ENCODE assay signal across 15 cellular contexts in the genomic region with DNA sequence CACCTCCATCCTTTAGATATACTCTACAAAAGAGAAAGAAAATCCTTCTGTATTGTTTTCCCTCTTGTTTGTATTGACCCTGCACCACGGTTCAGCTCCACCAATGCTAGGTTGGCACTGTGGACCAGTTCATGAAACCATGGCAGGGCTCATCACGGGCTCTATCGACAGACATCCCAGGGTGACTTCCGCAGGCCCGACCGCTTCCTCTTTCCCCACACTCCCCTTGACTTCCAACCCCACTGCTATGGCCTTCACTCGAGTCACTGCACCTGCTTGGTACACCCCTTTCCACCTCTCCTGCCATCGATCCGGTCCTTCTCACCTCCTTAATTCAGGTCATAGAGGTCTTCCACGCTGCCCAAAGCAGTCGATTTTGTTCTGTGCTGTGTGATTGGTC. TPM values are rescaled to one million over a fixed set of nuclear protein-coding genes. Genes with fewer than 3 reads are reported as not detected.
DNase-seq lines count a peak whose midpoint lies in the region; ATAC-seq and TF ChIP-seq lines count a peak whose summit lies in the region.
"Had no signal": no experiment of that assay in that cellular context is flagged by ENCODE, and none has a peak within 500 bp of the region (broad histone marks: within the 10 kb centered on the region; RNA-seq: fewer than 3 reads in every experiment).

No MANE protein-coding gene starts in this region.

- no peak for ATAC-seq in activated CD8-positive, alpha-beta T cell treated with anti-CD3 and anti-CD28 coated beads for 36 hours
- ATAC-seq in mucosa of descending colon = peak; percentile 27
- ATAC-seq: foreskin keratinocyte, K562 had no signal

- H3K4me1 ChIP-seq in ACC112 (ENCODE audit: control insufficient read depth, insufficient read depth, low read length, unreplicated experiment) (peaks cover 28% of the 10 kb centered on the region), MM.1S (ENCODE audit: low read length) (peaks cover 31% of the 10 kb centered on the region), mucosa of descending colon (ENCODE audit: low read depth) (peaks cover 1% of the 10 kb centered on the region), Caco-2 (peaks cover 13% of the 10 kb centered on the region)
- peaks cover 11% of the 10 kb centered on the region for H3K4me1 ChIP-seq in effector memory CD4-positive, alpha-beta T cell (ENCODE audit: control insufficient read depth, insufficient read depth, low read length, poor library complexity, severe bottlenecking)

- H3K9me3 Mint-ChIP-seq in activated CD8-positive, alpha-beta T cell treated with anti-CD3 and anti-CD28 coated beads for 36 hours = no peaks in the 10 kb centered on the region
- H3K9me3 Mint-ChIP-seq in Caco-2 (ENCODE audit: unreplicated experiment) = no peaks in the 10 kb centered on the region

- DNase-seq in MM.1S (no peak), mucosa of descending colon (no peak), Caco-2 (no peak), NCI-H446 treated with DMSO at 0.1 percent for 48 hours (lab: John Stamatoyannopoulos, UW) (no peak), RWPE1 (ENCODE audit: low spot score) (no peak)
- DNase-seq in activated CD8-positive, alpha-beta T cell treated with anti-CD3 and anti-CD28 coated beads for 36 hours = no peak
- no peak for DNase-seq in effector memory CD4-positive, alpha-beta T cell
- DNase-seq: activated T-cell treated with anti-CD3 and anti-CD28 coated beads for 4 hours, DMS53, foreskin keratinocyte, NCI-H1694 treated with DMSO at 0.1 percent for 48 hours, NCI-H526 treated with DMSO at 0.1 percent for 48 hours, Right ventricle myocardium superior had no signal

- peak overlapping the region; percentile 33; the same call in 1 of the 2 replicates for H3K4me2 ChIP-seq in MM.1S (ENCODE audit: low read depth, low read length)

- no peak for TF ChIP-seq CTCF in MM.1S (IDR thresholded peaks at IDR 0.05; ENCODE audit: low read length)
- no peak for TF ChIP-seq CTCF in activated CD8-positive, alpha-beta T cell treated with anti-CD3 and anti-CD28 coated beads for 36 hours (IDR thresholded peaks at IDR 0.05)
- TF ChIP-seq CTCF in mucosa of descending colon (IDR thresholded peaks at IDR 0.05) = no peak
- TF ChIP-seq CTCF in Caco-2 (IDR thresholded peaks at IDR 0.05; ENCODE audit: insufficient read depth in 1 of 2, low read depth in 1 of 2, low read length in 1 of 2, severe bottlenecking in 1 of 2, unreplicated experiment in 1 of 2) = no peak
- TF ChIP-seq CTCF in RWPE1 (conservative IDR thresholded peaks at IDR 0.05; ENCODE audit: low read depth) = no peak

- BruUV-seq in Caco-2 (replicated peaks; lab: Mats Ljungman, UMichigan) = no TSS peak

- H3K9me2 ChIP-seq in MM.1S (replicated peaks; ENCODE audit: insufficient read depth, low read length) = no peaks in the 10 kb centered on the region

- H3F3A ChIP-seq in MM.1S (ENCODE audit: insufficient read depth, low read length) = peaks cover 14% of the 10 kb centered on the region

- intact Hi-C loops in activated CD8-positive, alpha-beta T cell treated with anti-CD3 and anti-CD28 coated beads for 36 hours (cut with micrococcal nuclease) = no loop called here
- intact Hi-C loops in mucosa of descending colon (cut with DNase I, micrococcal nuclease) (no loop called here), Caco-2 (cut with micrococcal nuclease; ENCODE audit: unreplicated experiment) (no loop called here)

- no peaks in the 10 kb centered on the region for H3K27me3 Mint-ChIP-seq in activated CD8-positive, alpha-beta T cell treated with anti-CD3 and anti-CD28 coated beads for 36 hours
- no peaks in the 10 kb centered on the region for H3K27me3 Mint-ChIP-seq in Caco-2 (ENCODE audit: insufficient read depth, unreplicated experiment)

- H3K4me1 Mint-ChIP-seq in activated CD8-positive, alpha-beta T cell treated with anti-CD3 and anti-CD28 coated beads for 36 hours (ENCODE audit: low read depth) = peaks cover 40% of the 10 kb centered on the region
- H3K4me1 Mint-ChIP-seq in Caco-2 (ENCODE audit: low read depth, unreplicated experiment) = no peaks in the 10 kb centered on the region

- POLR2A ChIA-PET in activated CD8-positive, alpha-beta T cell treated with anti-CD3 and anti-CD28 coated beads for 36 hours (lab: Charles Lee) = interaction anchor here (0.6 kb wide), 1 partner anchor 61 kb away, joined by 3 read pairs; the partner anchor contains the start of gene ZBTB1
- POLR2A ChIA-PET in Caco-2 (lab: Charles Lee) (no interaction called here), RWPE1 (lab: Yijun Ruan, JAX; ENCODE audit: low non-redundant PET) (no interaction called here)

- no peak overlapping the region for H3K9ac ChIP-seq in MM.1S (ENCODE audit: low read length)

- no peak overlapping the region for H3K4me3 Mint-ChIP-seq in activated CD8-positive, alpha-beta T cell treated with anti-CD3 and anti-CD28 coated beads for 36 hours
- no peak overlapping the region for H3K4me3 Mint-ChIP-seq in Caco-2 (ENCODE audit: unreplicated experiment)

- H3K4me3 ChIP-seq in ACC112 (ENCODE audit: low read depth, low read length) = no peak overlapping the region
- no peak overlapping the region for H3K4me3 ChIP-seq in MM.1S (ENCODE audit: low read length)
- H3K4me3 ChIP-seq in mucosa of descending colon = no peak overlapping the region
- no peak overlapping the region for H3K4me3 ChIP-seq in Caco-2 (ENCODE audit: low read depth, low read length)
- H3K4me3 ChIP-seq in effector memory CD4-positive, alpha-beta T cell (ENCODE audit: insufficient read depth, low read depth, low read length, poor library complexity, severe bottlenecking) = no peak overlapping the region
- H3K4me3 ChIP-seq: K562 had no signal

- peaks cover 61% of the 10 kb centered on the region for H3K36me3 Mint-ChIP-seq in activated CD8-positive, alpha-beta T cell treated with anti-CD3 and anti-CD28 coated beads for 36 hours (ENCODE audit: low read depth)
- H3K36me3 Mint-ChIP-seq in Caco-2 (ENCODE audit: insufficient read depth, unreplicated experiment) = peaks cover 85% of the 10 kb centered on the region

- no peaks in the 10 kb centered on the region for H4K20me1 ChIP-seq in MM.1S (ENCODE audit: insufficient read depth, low read length)

- H2AFZ ChIP-seq in ACC112 (ENCODE audit: low read length, unreplicated experiment) (no peak overlapping the region), MM.1S (ENCODE audit: low read length) (no peak overlapping the region)

- no peaks in the 10 kb centered on the region for H3K9me3 ChIP-seq in MM.1S (replicated peaks; ENCODE audit: insufficient read depth, low read length)
- no peaks in the 10 kb centered on the region for H3K9me3 ChIP-seq in mucosa of descending colon
- no peaks in the 10 kb centered on the region for H3K9me3 ChIP-seq in Caco-2
- H3K9me3 ChIP-seq in effector memory CD4-positive, alpha-beta T cell (ENCODE audit: control insufficient read depth, low read length) = no peaks in the 10 kb centered on the region

- H3K36me3 ChIP-seq in ACC112 (ENCODE audit: insufficient read depth, low read length) (peaks cover 26% of the 10 kb centered on the region), MM.1S (replicated peaks; ENCODE audit: insufficient read depth, low read length) (no peaks in the 10 kb centered on the region), mucosa of descending colon (ENCODE audit: low read depth) (no peaks in the 10 kb centered on the region), Caco-2 (ENCODE audit: control insufficient read depth, insufficient read depth, low read length) (no peaks in the 10 kb centered on the region; the same call in 1 of the 2 replicates)
- H3K36me3 ChIP-seq in effector memory CD4-positive, alpha-beta T cell (ENCODE audit: control insufficient read depth, insufficient read depth, low read length) = peaks cover 5% of the 10 kb centered on the region

- CTCF ChIA-PET in activated CD8-positive, alpha-beta T cell treated with anti-CD3 and anti-CD28 coated beads for 36 hours (lab: Charles Lee) = interaction anchor here (1.1 to 5.6 kb wide), 2 partner anchors 14 to 35 kb away, joined by 6 to 36 read pairs; no protein-coding TSS in a partner anchor
- CTCF ChIA-PET in Caco-2 (lab: Charles Lee) = no interaction called here
- CTCF ChIA-PET in RWPE1 (lab: Yijun Ruan, JAX) = interaction anchor here (2.0 kb wide), 1 partner anchor 15 kb away, joined by 6 read pairs; no protein-coding TSS in a partner anchor

- no peaks in the 10 kb centered on the region for H3K27me3 ChIP-seq in ACC112 (ENCODE audit: insufficient read depth, low read length)
- no peaks in the 10 kb centered on the region for H3K27me3 ChIP-seq in MM.1S (replicated peaks; ENCODE audit: insufficient read depth, low read length)
- H3K27me3 ChIP-seq in Caco-2 (replicated peaks; ENCODE audit: control insufficient read depth, insufficient read depth, low read length) = no peaks in the 10 kb centered on the region
- H3K27me3 ChIP-seq in effector memory CD4-positive, alpha-beta T cell (replicated peaks; ENCODE audit: control insufficient read depth, insufficient read depth, low read length, poor library complexity, severe bottlenecking) = no peaks in the 10 kb centered on the region
- H3K27me3 ChIP-seq: foreskin keratinocyte had no signal

- 0 out of 2 replicates have a peak overlapping the region, but pooled peaks have one; percentile 94 for H3K27ac ChIP-seq in ACC112 (ENCODE audit: low read depth, low read length)
- peak overlapping the region; percentile 81; the same call in 1 of the 2 replicates for H3K27ac ChIP-seq in MM.1S (ENCODE audit: low read length)
- no peak overlapping the region for H3K27ac ChIP-seq in effector memory CD4-positive, alpha-beta T cell (ENCODE audit: insufficient read depth, low read length, poor library complexity, severe bottlenecking)
- H3K27ac ChIP-seq in RWPE1 = no peak overlapping the region
- H3K27ac ChIP-seq: foreskin keratinocyte had no signal

- peak overlapping the region; percentile 94 for H3K27ac Mint-ChIP-seq in activated CD8-positive, alpha-beta T cell treated with anti-CD3 and anti-CD28 coated beads for 36 hours
- H3K27ac Mint-ChIP-seq in Caco-2 (ENCODE audit: unreplicated experiment) = no peak overlapping the region

- H3K79me2 ChIP-seq in ACC112 (ENCODE audit: control insufficient read depth, insufficient read depth, low read length, unreplicated experiment) (no peaks in the 10 kb centered on the region), MM.1S (ENCODE audit: low read length) (no peaks in the 10 kb centered on the region)

RNA-seq across cellular contexts. Expression of gene AKAP5, which starts 21.2 kb away (rescaled TPM):
- 1 to 10 TPM; 1.3 to 1.6 TPM for total RNA-seq in activated CD8-positive, alpha-beta T cell treated with anti-CD3 and anti-CD28 coated beads for 36 hours
- total RNA-seq in mucosa of descending colon = 1 to 10 TPM; 3.9 to 8.0 (median 7.4) TPM
- 15.0 and 15.9 TPM in 2 replicates for total RNA-seq in Caco-2 (2022)

RNA-seq across cellular contexts. Expression of gene MTHFD1, which starts 56.0 kb away (rescaled TPM):
- 100 to 1,000 TPM; 237 to 241 TPM for total RNA-seq in activated CD8-positive, alpha-beta T cell treated with anti-CD3 and anti-CD28 coated beads for 36 hours
- 10 to 100 TPM; 35.9 to 73.3 (median 37.3) TPM for total RNA-seq in mucosa of descending colon
- 180 and 203 TPM in 2 replicates for total RNA-seq in Caco-2 (2022)

RNA-seq across cellular contexts. Expression of gene ZBTB25, which starts 59.5 kb away (rescaled TPM):
- total RNA-seq in activated CD8-positive, alpha-beta T cell treated with anti-CD3 and anti-CD28 coated beads for 36 hours = 10 to 100 TPM; 58.6 to 58.8 TPM
- total RNA-seq in mucosa of descending colon (10 to 100 TPM in 1 of 3 donors, 1 to 10 TPM in 2; 6.1 to 14.4 (median 7.2) TPM), Caco-2 (2022) (8.8 and 10.0 TPM in 2 replicates)

Comparison
In these comparisons a context has a peak if more than half of its experiments do, and no peak if none do; other contexts are left out.
1. H3K27ac ChIP-seq: peak in ACC112 (single experiment) and MM.1S (single experiment); none in effector memory CD4-positive, alpha-beta T cell (single experiment) and RWPE1 (single experiment).